In genomic region chr1:21340230-21340564, GRCh38 we compare ENCODE assay signal across 9 cellular contexts. TPM values are rescaled to one million over a fixed set of nuclear protein-coding genes. Genes with fewer than 3 reads are reported as not detected.
DNase-seq lines count a peak whose midpoint lies in the region; ATAC-seq and TF ChIP-seq lines count a peak whose summit lies in the region.
"Had no signal": no experiment of that assay in that cellular context is flagged by ENCODE, and none has a peak within 500 bp of the region (broad histone marks: within the 10 kb centered on the region; RNA-seq: fewer than 3 reads in every experiment).

No MANE protein-coding gene starts in this region.

- H3K4me3 ChIP-seq in gastroesophageal sphincter, result no peak overlapping the region

- peak overlapping the region; percentile 58 for H3K27ac Mint-ChIP-seq in stimulated activated effector memory CD8-positive, alpha-beta T cell treated with anti-CD3 and anti-CD28 coated beads, Interleukin-12 subunit alpha, Interleukin-12 subunit beta, amount 100 ng/mL, for 72 hours

- H3K36me3 Mint-ChIP-seq in stimulated activated effector memory CD8-positive, alpha-beta T cell treated with anti-CD3 and anti-CD28 coated beads, Interleukin-12 subunit alpha, Interleukin-12 subunit beta, amount 100 ng/mL, for 72 hours, result peaks cover 27% of the 10 kb centered on the region
- H3K36me3 Mint-ChIP-seq: naive B cell had no signal

- no peak overlapping the region for H3K4me3 Mint-ChIP-seq in stimulated activated effector memory CD8-positive, alpha-beta T cell treated with anti-CD3 and anti-CD28 coated beads, Interleukin-12 subunit alpha, Interleukin-12 subunit beta, amount 100 ng/mL, for 72 hours

- H3K4me1 ChIP-seq in gastroesophageal sphincter, result peaks cover 29 to 99% (median 77%) of the 10 kb centered on the region in 3 donors

- H3K36me3 ChIP-seq in gastroesophageal sphincter, result no peaks in the 10 kb centered on the region

- no peak for TF ChIP-seq EP300 in gastroesophageal sphincter (IDR thresholded peaks at IDR 0.05)

- ATAC-seq in gastroesophageal sphincter, result no peak
- no peak for ATAC-seq in stimulated activated effector memory CD8-positive, alpha-beta T cell treated with anti-CD3 and anti-CD28 coated beads, Interleukin-12 subunit alpha, Interleukin-12 subunit beta, amount 100 ng/mL, for 72 hours
- ATAC-seq in GM21381 (IDR thresholded peaks at IDR 0.05; ENCODE audit: unreplicated experiment), result no peak

- DNase-seq in NCI-H1092 treated with DMSO at 0.1 percent for 48 hours (lab: John Stamatoyannopoulos, UW) (peak; percentile 25), NCI-H1092 (lab: John Stamatoyannopoulos, UW) (no peak), NCI-H2171 (lab: John Stamatoyannopoulos, UW) (peak; percentile 42), DMS114 treated with DMSO at 0.1 percent for 48 hours (lab: John Stamatoyannopoulos, UW; ENCODE audit: unreplicated experiment) (no peak), epidermal melanocyte (ENCODE audit: insufficient read length, low spot score) (no peak)
- no peak for DNase-seq in stimulated activated effector memory CD8-positive, alpha-beta T cell treated with anti-CD3 and anti-CD28 coated beads, Interleukin-12 subunit alpha, Interleukin-12 subunit beta, amount 100 ng/mL, for 72 hours (ENCODE audit: low spot score in 2 of 2)
- DNase-seq: naive B cell had no signal

- H3K4me1 Mint-ChIP-seq in stimulated activated effector memory CD8-positive, alpha-beta T cell treated with anti-CD3 and anti-CD28 coated beads, Interleukin-12 subunit alpha, Interleukin-12 subunit beta, amount 100 ng/mL, for 72 hours, result peaks cover 78% of the 10 kb centered on the region

- WGBS in gastroesophageal sphincter (ENCODE audit: low coverage in 1 of 2), 2 donors, result 48 to 60% methylated on average over 1 to 3 of the region's 5 CpGs

- H3K27ac ChIP-seq in gastroesophageal sphincter, result peak overlapping the region in 3 of 4 donors; percentile 91 to 96 (median 92)

- no peak for TF ChIP-seq CTCF in gastroesophageal sphincter (IDR thresholded peaks at IDR 0.05)

- H3K9me3 Mint-ChIP-seq in stimulated activated effector memory CD8-positive, alpha-beta T cell treated with anti-CD3 and anti-CD28 coated beads, Interleukin-12 subunit alpha, Interleukin-12 subunit beta, amount 100 ng/mL, for 72 hours, result no peaks in the 10 kb centered on the region
- H3K9me3 Mint-ChIP-seq: naive B cell had no signal

- TF ChIP-seq POLR2A in gastroesophageal sphincter (IDR thresholded peaks at IDR 0.05), result no peak

- H3K9me3 ChIP-seq in gastroesophageal sphincter, result no peaks in the 10 kb centered on the region

- H3K27me3 ChIP-seq in gastroesophageal sphincter, result no peaks in the 10 kb centered on the region

RNA-seq across cellular contexts. Expression of gene ECE1, which starts 49.9 kb away (rescaled TPM):
- 10 to 100 TPM; 68.3 to 94.7 (median 69.9) TPM for total RNA-seq in gastroesophageal sphincter

Comparison
In these comparisons a context has a peak if more than half of its experiments do, and no peak if none do; other contexts are left out.
1. DNase-seq: peak in NCI-H1092 treated with DMSO at 0.1 percent for 48 hours (single experiment) and NCI-H2171 (single experiment); none in NCI-H1092 (single experiment), stimulated activated effector memory CD8-positive, alpha-beta T cell treated with anti-CD3 and anti-CD28 coated beads, Interleukin-12 subunit alpha, Interleukin-12 subunit beta, amount 100 ng/mL, for 72 hours (0 of 2), DMS114 treated with DMSO at 0.1 percent for 48 hours (single experiment) and epidermal melanocyte (single experiment).